Comparison of ENCODE assay signal across 14 cellular contexts in the genomic region with DNA sequence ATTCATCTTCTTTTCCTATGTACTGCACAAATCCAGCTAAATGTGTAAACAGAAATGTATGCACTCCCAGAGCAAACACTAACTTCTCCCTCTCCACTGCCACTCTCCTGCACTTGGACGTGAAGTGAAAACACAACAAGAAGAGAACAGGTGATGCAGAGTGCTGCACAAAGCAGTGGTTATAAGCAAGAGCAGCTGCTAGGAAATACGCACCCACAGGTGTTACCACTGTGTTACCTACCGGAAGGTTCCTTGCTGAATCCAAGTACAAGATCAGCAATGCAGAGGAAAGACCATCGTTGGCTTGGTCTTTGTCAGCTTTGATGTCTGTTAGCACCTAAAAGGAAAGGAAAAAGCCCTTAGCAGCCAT. TPM values are rescaled to one million over a fixed set of nuclear protein-coding genes. Genes with fewer than 3 reads are reported as not detected.
A peak's percentile ranks its signal among the peaks of the same experiment; 100 is the strongest.
DNase-seq lines count a peak whose midpoint lies in the region; ATAC-seq lines count a peak whose summit lies in the region.
"Had no signal": no experiment of that assay in that cellular context is flagged by ENCODE, and none has a peak within 500 bp of the region (broad histone marks: within the 10 kb centered on the region; RNA-seq: fewer than 3 reads in every experiment).

No MANE protein-coding gene starts in this region.

- no peaks in the 10 kb centered on the region for H3K27me3 Mint-ChIP-seq in stimulated activated naive CD8-positive, alpha-beta T cell treated with anti-CD3 and anti-CD28 coated beads, Interleukin-15, Interleukin-2, amounts not matched to agents 100 ng/mL and 50 ng/mL, for 24 hours
- no peaks in the 10 kb centered on the region for H3K27me3 Mint-ChIP-seq in stimulated activated naive CD8-positive, alpha-beta T cell treated with anti-CD3 and anti-CD28 coated beads, Interleukin-15, amount 100 ng/mL, for 72 hours
- no peaks in the 10 kb centered on the region for H3K27me3 Mint-ChIP-seq in activated T-helper 17 cell treated with anti-CD3 and anti-CD28 coated beads, Interleukin-2, amount 50 U/mL, for 72 hours
- H3K27me3 Mint-ChIP-seq: CD4-positive, alpha-beta T cell had no signal

- H3K27ac Mint-ChIP-seq in stimulated activated naive CD8-positive, alpha-beta T cell treated with anti-CD3 and anti-CD28 coated beads, Interleukin-15, Interleukin-2, amounts not matched to agents 100 ng/mL and 50 ng/mL, for 24 hours: peak overlapping the region; percentile 50
- H3K27ac Mint-ChIP-seq in stimulated activated naive CD8-positive, alpha-beta T cell treated with anti-CD3 and anti-CD28 coated beads, Interleukin-15, amount 100 ng/mL, for 72 hours: peak overlapping the region in 1 of 2 donors; percentile 3
- peak overlapping the region; percentile 66 for H3K27ac Mint-ChIP-seq in activated T-helper 17 cell treated with anti-CD3 and anti-CD28 coated beads, Interleukin-2, amount 50 U/mL, for 72 hours
- H3K27ac Mint-ChIP-seq: HFFc6 had no signal

- no peak overlapping the region for H3K4me3 Mint-ChIP-seq in stimulated activated naive CD8-positive, alpha-beta T cell treated with anti-CD3 and anti-CD28 coated beads, Interleukin-15, Interleukin-2, amounts not matched to agents 100 ng/mL and 50 ng/mL, for 24 hours
- no peak overlapping the region for H3K4me3 Mint-ChIP-seq in stimulated activated naive CD8-positive, alpha-beta T cell treated with anti-CD3 and anti-CD28 coated beads, Interleukin-15, amount 100 ng/mL, for 72 hours
- H3K4me3 Mint-ChIP-seq in activated T-helper 17 cell treated with anti-CD3 and anti-CD28 coated beads, Interleukin-2, amount 50 U/mL, for 72 hours: no peak overlapping the region
- H3K4me3 Mint-ChIP-seq: CD4-positive, alpha-beta T cell; HFFc6 had no signal

- H3K9me3 Mint-ChIP-seq in stimulated activated naive CD8-positive, alpha-beta T cell treated with anti-CD3 and anti-CD28 coated beads, Interleukin-15, Interleukin-2, amounts not matched to agents 100 ng/mL and 50 ng/mL, for 24 hours: no peaks in the 10 kb centered on the region
- no peaks in the 10 kb centered on the region for H3K9me3 Mint-ChIP-seq in stimulated activated naive CD8-positive, alpha-beta T cell treated with anti-CD3 and anti-CD28 coated beads, Interleukin-15, amount 100 ng/mL, for 72 hours
- no peaks in the 10 kb centered on the region for H3K9me3 Mint-ChIP-seq in activated T-helper 17 cell treated with anti-CD3 and anti-CD28 coated beads, Interleukin-2, amount 50 U/mL, for 72 hours
- H3K9me3 Mint-ChIP-seq: CD4-positive, alpha-beta T cell; HFFc6 had no signal

- H3K4me1 Mint-ChIP-seq in stimulated activated naive CD8-positive, alpha-beta T cell treated with anti-CD3 and anti-CD28 coated beads, Interleukin-15, Interleukin-2, amounts not matched to agents 100 ng/mL and 50 ng/mL, for 24 hours (ENCODE audit: low read depth): no peaks in the 10 kb centered on the region
- H3K4me1 Mint-ChIP-seq in stimulated activated naive CD8-positive, alpha-beta T cell treated with anti-CD3 and anti-CD28 coated beads, Interleukin-15, amount 100 ng/mL, for 72 hours: peaks cover 6% of the 10 kb centered on the region
- H3K4me1 Mint-ChIP-seq in activated T-helper 17 cell treated with anti-CD3 and anti-CD28 coated beads, Interleukin-2, amount 50 U/mL, for 72 hours: peaks cover 13% of the 10 kb centered on the region

- no peak for ATAC-seq in stimulated activated naive CD8-positive, alpha-beta T cell treated with anti-CD3 and anti-CD28 coated beads, Interleukin-15, amount 100 ng/mL, for 72 hours
- ATAC-seq in activated T-helper 17 cell treated with anti-CD3 and anti-CD28 coated beads, Interleukin-2, amount 50 U/mL, for 72 hours (replicated peaks): no peak
- ATAC-seq in HG02623 (IDR thresholded peaks at IDR 0.05; ENCODE audit: unreplicated experiment): no peak

- intact Hi-C loops in cardiac septum (cut with DNase I): no loop called here

- peaks cover 78% of the 10 kb centered on the region for H3K36me3 Mint-ChIP-seq in stimulated activated naive CD8-positive, alpha-beta T cell treated with anti-CD3 and anti-CD28 coated beads, Interleukin-15, Interleukin-2, amounts not matched to agents 100 ng/mL and 50 ng/mL, for 24 hours (ENCODE audit: low read depth)
- H3K36me3 Mint-ChIP-seq in activated T-helper 17 cell treated with anti-CD3 and anti-CD28 coated beads, Interleukin-2, amount 50 U/mL, for 72 hours (ENCODE audit: low read depth): peaks cover 89% of the 10 kb centered on the region

- DNase-seq in DMS153 (lab: John Stamatoyannopoulos, UW) (peak; percentile 7), DMS153 treated with DMSO at 0.1 percent for 48 hours (lab: John Stamatoyannopoulos, UW; ENCODE audit: unreplicated experiment) (no peak), COR-L47 (lab: John Stamatoyannopoulos, UW) (no peak), cardiac septum (ENCODE audit: low spot score) (no peak)
- DNase-seq in stimulated activated naive CD8-positive, alpha-beta T cell treated with anti-CD3 and anti-CD28 coated beads, Interleukin-15, amount 100 ng/mL, for 72 hours: no peak
- DNase-seq: BE2C; CD4-positive, alpha-beta T cell; HFFc6; KBM-7; NCI-H1436 treated with DMSO at 0.1 percent for 48 hours; SK-N-SH had no signal

RNA-seq across cellular contexts. Expression of a gene that starts 54.6 kb away (rescaled TPM):
- total RNA-seq in activated T-helper 17 cell treated with anti-CD3 and anti-CD28 coated beads, Interleukin-2, amount 50 U/mL, for 72 hours: 100 to 1,000 TPM; 129 to 141 TPM
- 3.6 TPM for total RNA-seq in cardiac septum

Comparison
In these comparisons a context has a peak if more than half of its experiments do, and no peak if none do; other contexts are left out.
1. RNA of a gene that starts 54.6 kb away (total RNA-seq): 129 to 141 TPM in activated T-helper 17 cell treated with anti-CD3 and anti-CD28 coated beads, Interleukin-2, amount 50 U/mL, for 72 hours; 3.6 TPM in cardiac septum (single experiment); every median in the first group is over 10 times any median in the second.